17 cellular contexts compared by ENCODE assay signal in genomic region chrX:68931345-68931744, GRCh38.
DNase-seq lines count a peak whose midpoint lies in the region; ATAC-seq, FAIRE-seq and TF ChIP-seq lines count a peak whose summit lies in the region.
"Had no signal": no experiment of that assay in that cellular context is flagged by ENCODE, and none has a peak within 500 bp of the region (broad histone marks: within the 10 kb centered on the region; RNA-seq: fewer than 3 reads in every experiment).

No MANE protein-coding gene starts in this region.

- no peaks in the 10 kb centered on the region for H3K9me3 Mint-ChIP-seq in Caco-2 (ENCODE audit: unreplicated experiment)
- H3K9me3 Mint-ChIP-seq in activated CD8-positive, alpha-beta memory T cell treated with anti-CD3 and anti-CD28 coated beads, Interleukin-2, amount 10 ng/mL, durations not matched to agents 7 days and 5 days (ENCODE audit: low read depth): no peaks in the 10 kb centered on the region
- H3K9me3 Mint-ChIP-seq: CD8-positive, alpha-beta memory T cell had no signal

- no peak overlapping the region for H3K27ac Mint-ChIP-seq in Caco-2 (ENCODE audit: unreplicated experiment)
- no peak overlapping the region for H3K27ac Mint-ChIP-seq in activated CD8-positive, alpha-beta memory T cell treated with anti-CD3 and anti-CD28 coated beads, Interleukin-2, amount 10 ng/mL, durations not matched to agents 7 days and 5 days

- no peaks in the 10 kb centered on the region for H3K4me1 Mint-ChIP-seq in Caco-2 (ENCODE audit: low read depth, unreplicated experiment)
- H3K4me1 Mint-ChIP-seq in activated CD8-positive, alpha-beta memory T cell treated with anti-CD3 and anti-CD28 coated beads, Interleukin-2, amount 10 ng/mL, durations not matched to agents 7 days and 5 days: no peaks in the 10 kb centered on the region

- no peak overlapping the region for H3K4me3 Mint-ChIP-seq in Caco-2 (ENCODE audit: unreplicated experiment)
- H3K4me3 Mint-ChIP-seq in activated CD8-positive, alpha-beta memory T cell treated with anti-CD3 and anti-CD28 coated beads, Interleukin-2, amount 10 ng/mL, durations not matched to agents 7 days and 5 days: no peak overlapping the region
- H3K4me3 Mint-ChIP-seq: CD8-positive, alpha-beta memory T cell had no signal

- CTCF ChIA-PET in Caco-2 (lab: Charles Lee): no interaction called here
- CTCF ChIA-PET in activated CD8-positive, alpha-beta memory T cell treated with anti-CD3 and anti-CD28 coated beads, Interleukin-2, amount 10 ng/mL, durations not matched to agents 7 days and 5 days (lab: Charles Lee): no interaction called here

- 44 to 63% (median 50%) methylated on average over 4 of the region's 4 CpGs for WGBS in heart left ventricle, 4 donors

- H3K36me3 ChIP-seq in heart left ventricle (no peaks in the 10 kb centered on the region), right atrium auricular region (no peaks in the 10 kb centered on the region), Caco-2 (ENCODE audit: control insufficient read depth, insufficient read depth, low read length) (no peaks in the 10 kb centered on the region)

- H3K27me3 ChIP-seq in heart left ventricle (no peaks in the 10 kb centered on the region), right atrium auricular region (no peaks in the 10 kb centered on the region), Caco-2 (replicated peaks; ENCODE audit: control insufficient read depth, insufficient read depth, low read length) (no peaks in the 10 kb centered on the region)

- H3K36me3 Mint-ChIP-seq in Caco-2 (ENCODE audit: insufficient read depth, unreplicated experiment): peaks cover 5% of the 10 kb centered on the region
- no peaks in the 10 kb centered on the region for H3K36me3 Mint-ChIP-seq in activated CD8-positive, alpha-beta memory T cell treated with anti-CD3 and anti-CD28 coated beads, Interleukin-2, amount 10 ng/mL, durations not matched to agents 7 days and 5 days
- H3K36me3 Mint-ChIP-seq: CD8-positive, alpha-beta memory T cell had no signal

- POLR2A ChIA-PET in Caco-2 (lab: Charles Lee): no interaction called here

- DNase-seq in heart left ventricle (peak in 1 of 5 donors; percentile 73), right atrium auricular region (ENCODE audit: low spot score) (no peak), left ventricle myocardium superior (peak; percentile 36), posterior vena cava (ENCODE audit: low spot score) (peak; percentile 72), D721Med (ENCODE audit: insufficient read length, low spot score) (no peak), amniotic stem cell (lab: John Stamatoyannopoulos, UW) (no peak), Caco-2 (no peak)
- no peak for DNase-seq in activated CD8-positive, alpha-beta memory T cell treated with anti-CD3 and anti-CD28 coated beads, Interleukin-2, amount 10 ng/mL, durations not matched to agents 7 days and 5 days
- DNase-seq: 8988T; CD8-positive, alpha-beta memory T cell; GF-D8; NCI-H1436 treated with DMSO at 0.1 percent for 48 hours; NCI-H2029 treated with DMSO at 0.1 percent for 48 hours; NCI-H748 treated with DMSO at 0.1 percent for 48 hours; OCI-M1 had no signal

- TF ChIP-seq POLR2A in heart left ventricle (IDR thresholded peaks at IDR 0.05): no peak

- BruUV-seq in Caco-2 (replicated peaks; lab: Mats Ljungman, UMichigan): no TSS peak

- TF ChIP-seq CTCF in heart left ventricle (IDR thresholded peaks at IDR 0.05) (no peak), right atrium auricular region (IDR thresholded peaks at IDR 0.05) (no peak), D721Med (IDR thresholded peaks at IDR 0.05; ENCODE audit: insufficient read depth, missing control alignments) (no peak), Caco-2 (IDR thresholded peaks at IDR 0.05; ENCODE audit: insufficient read depth in 1 of 2, low read depth in 1 of 2, low read length in 1 of 2, severe bottlenecking in 1 of 2, unreplicated experiment in 1 of 2) (no peak)

- H3K9me3 ChIP-seq in heart left ventricle: no peaks in the 10 kb centered on the region
- no peaks in the 10 kb centered on the region for H3K9me3 ChIP-seq in right atrium auricular region
- no peaks in the 10 kb centered on the region for H3K9me3 ChIP-seq in Caco-2

- no peak overlapping the region for H3K4me3 ChIP-seq in heart left ventricle
- H3K4me3 ChIP-seq in right atrium auricular region: no peak overlapping the region
- no peak overlapping the region for H3K4me3 ChIP-seq in Caco-2 (ENCODE audit: low read depth, low read length)

- H3K27me3 Mint-ChIP-seq in Caco-2 (ENCODE audit: insufficient read depth, unreplicated experiment): no peaks in the 10 kb centered on the region
- no peaks in the 10 kb centered on the region for H3K27me3 Mint-ChIP-seq in activated CD8-positive, alpha-beta memory T cell treated with anti-CD3 and anti-CD28 coated beads, Interleukin-2, amount 10 ng/mL, durations not matched to agents 7 days and 5 days

- FAIRE-seq in D721Med (lab: Jason Lieb, UNC): no peak
- FAIRE-seq: GM12891, GM18507 had no signal

- peak; percentile 52 to 74 (median 65) for ATAC-seq in heart left ventricle
- ATAC-seq in left ventricle myocardium superior: peak; percentile 44
- ATAC-seq in activated CD8-positive, alpha-beta memory T cell treated with anti-CD3 and anti-CD28 coated beads, Interleukin-2, amount 10 ng/mL, durations not matched to agents 7 days and 5 days: no peak

- peak overlapping the region in 11 of 12 donors; percentile 5 to 87 (median 71) for H3K27ac ChIP-seq in heart left ventricle
- H3K27ac ChIP-seq in right atrium auricular region: peak overlapping the region in 1 of 2 donors; percentile 9

- H3K4me1 ChIP-seq in heart left ventricle (peaks cover 0 to 49% (median 15%) of the 10 kb centered on the region in 12 donors), right atrium auricular region (peaks cover 0 to 25% of the 10 kb centered on the region in 2 donors), Caco-2 (no peaks in the 10 kb centered on the region)

- intact Hi-C loops in heart left ventricle (cut with DNase I): loop anchor here in 5 of 10 donors (1.0 to 10.0 kb wide), 5 partner anchors 34 to 103 kb away; partner anchors contain the start of gene EFNB1 (in 1 of the 5)
- intact Hi-C loops in left ventricle myocardium superior (cut with micrococcal nuclease): no loop called here
- intact Hi-C loops in posterior vena cava (cut with DNase I): no loop called here
- intact Hi-C loops in Caco-2 (cut with micrococcal nuclease; ENCODE audit: unreplicated experiment): no loop called here

Comparison
In these comparisons a context has a peak if more than half of its experiments do, and no peak if none do; other contexts are left out.
1. DNase-seq: peak in left ventricle myocardium superior (single experiment) and posterior vena cava (single experiment); none in right atrium auricular region (single experiment), D721Med (single experiment), amniotic stem cell (single experiment), Caco-2 (0 of 2) and activated CD8-positive, alpha-beta memory T cell treated with anti-CD3 and anti-CD28 coated beads, Interleukin-2, amount 10 ng/mL, durations not matched to agents 7 days and 5 days (single experiment).